Comparison of ENCODE assay signal across 8 cellular contexts in genomic region chr4:144174401-144175067, GRCh38. TPM values are rescaled to one million over a fixed set of nuclear protein-coding genes. Genes with fewer than 3 reads are reported as not detected.
DNase-seq lines count a peak whose midpoint lies in the region; ATAC-seq and TF ChIP-seq lines count a peak whose summit lies in the region.

No MANE protein-coding gene starts in this region.

- DNase-seq in AG09319 (ENCODE audit: extremely low read depth, low read depth) (peak; percentile 23), GM10248 (ENCODE audit: extremely low spot score) (peak; percentile 41), HCT116 (ENCODE audit: low read depth, low spot score) (peak; percentile 44), LHCN-M2 (ENCODE audit: low read depth) (peak; percentile 61), SK-N-SH (peak; percentile 22), middle frontal gyrus (ENCODE audit: extremely low spot score, low spot score) (peak; percentile 49), mesenteric fat pad (ENCODE audit: low spot score) (no peak)
- DNase-seq in effector memory CD8-positive, alpha-beta T cell, result peak in 1 of 3 experiments; percentile 5

- H2AFZ ChIP-seq in HCT116 (ENCODE audit: low read depth, low read length, poor library complexity, severe bottlenecking) (peak overlapping the region; percentile 98), SK-N-SH (ENCODE audit: low read depth) (peak overlapping the region; percentile 37; the same call in 1 of the 2 replicates)

- H3K9me2 ChIP-seq in HCT116 (ENCODE audit: insufficient read depth) (no peaks in the 10 kb centered on the region), SK-N-SH (no peaks in the 10 kb centered on the region)

- no peak overlapping the region for H3K9ac ChIP-seq in HCT116 (ENCODE audit: low read length)
- no peak overlapping the region for H3K9ac ChIP-seq in SK-N-SH

- H3K9me3 Mint-ChIP-seq in effector memory CD8-positive, alpha-beta T cell, result no peaks in the 10 kb centered on the region

- TF ChIP-seq CTCF in AG09319 (IDR thresholded peaks at IDR 0.05; ENCODE audit: low read depth, low read length) (peak; percentile 36), GM10248 (IDR thresholded peaks at IDR 0.05; ENCODE audit: control extremely low read depth, extremely low read depth, low read depth, missing control alignments) (peak; percentile 50), HCT116 (IDR thresholded peaks at IDR 0.05 in 2 of 3, conservative IDR thresholded peaks at IDR 0.05 in 1 of 3; ENCODE audit: borderline replicate concordance in 1 of 3, insufficient read depth in 1 of 3, low read depth in 2 of 3, low read length in 2 of 3) (peak; percentile 9 to 60 (median 54); a peak in 4 of 6 replicates), SK-N-SH (IDR thresholded peaks at IDR 0.05) (peak; percentile 66)

- intact Hi-C loops in HCT116 (cut with micrococcal nuclease), result loop anchor here (1.0 to 10.0 kb wide), 4 partner anchors 580 to 1443 kb away; partner anchors contain the start of gene MMAA

- H4K20me1 ChIP-seq in HCT116 (ENCODE audit: insufficient read depth) (no peaks in the 10 kb centered on the region), SK-N-SH (ENCODE audit: insufficient read depth) (no peaks in the 10 kb centered on the region)

- H3K36me3 ChIP-seq in HCT116 (ENCODE audit: control insufficient read depth in 1 of 2, insufficient read depth in 2 of 2, low read length in 2 of 2), result no peaks in the 10 kb centered on the region
- no peaks in the 10 kb centered on the region for H3K36me3 ChIP-seq in SK-N-SH (replicated peaks in 1 of 2; ENCODE audit: control insufficient read depth in 1 of 2, insufficient read depth in 2 of 2, low read length in 1 of 2)

- POLR2A ChIA-PET in GM10248 (lab: Yijun Ruan, JAX) (no interaction called here), HCT116 (lab: Charles Lee) (no interaction called here), SK-N-SH (lab: Yijun Ruan, JAX) (no interaction called here)

- RAD21 ChIA-PET in HCT116 (lab: Charles Lee; ENCODE audit: low non-redundant PET in 1 of 2, low total read pairs in 2 of 2, uncharacterized antibody in 2 of 2, unreplicated experiment in 2 of 2), result no interaction called here

- no peaks in the 10 kb centered on the region for H3K27me3 ChIP-seq in HCT116 (ENCODE audit: insufficient read depth, low read length)
- H3K27me3 ChIP-seq in SK-N-SH (ENCODE audit: insufficient read depth), result no peaks in the 10 kb centered on the region; the same call in 1 of the 2 replicates

- CTCF ChIA-PET in GM10248 (lab: Yijun Ruan, JAX), result interaction anchor here (0.7 to 1.3 kb wide), 7 partner anchors 11 to 1435 kb away, joined by 3 to 7 read pairs (median 3); no protein-coding TSS in a partner anchor
- CTCF ChIA-PET in HCT116 (lab: Charles Lee), result interaction anchor here (0.9 to 1.6 kb wide), 2 partner anchors 887 to 923 kb away, joined by 3 to 4 read pairs; partner anchors contain the start of genes ABCE1 and ANAPC10
- CTCF ChIA-PET in SK-N-SH (lab: Yijun Ruan, JAX), result interaction anchor here (0.6 to 1.5 kb wide), 4 partner anchors 23 to 938 kb away, joined by 3 to 4 read pairs (median 4); no protein-coding TSS in a partner anchor

- no peaks in the 10 kb centered on the region for H3K4me1 Mint-ChIP-seq in effector memory CD8-positive, alpha-beta T cell (ENCODE audit: low read depth in 2 of 2)

- H3K4me3 ChIP-seq in HCT116 (replicated peaks in 1 of 2; ENCODE audit: low read depth in 1 of 2, low read length in 2 of 2) (no peak overlapping the region), SK-N-SH (ENCODE audit: low read depth in 2 of 2, low read length in 1 of 2) (no peak overlapping the region)

- TF ChIP-seq EP300 in SK-N-SH (IDR thresholded peaks at IDR 0.05; ENCODE audit: borderline replicate concordance in 1 of 2, low read depth in 1 of 2, low read length in 1 of 2), result no peak

- no peaks in the 10 kb centered on the region for H3K79me2 ChIP-seq in HCT116 (ENCODE audit: insufficient read depth, low read length)
- H3K79me2 ChIP-seq in SK-N-SH (ENCODE audit: insufficient read depth), result no peaks in the 10 kb centered on the region

- ATAC-seq in HCT116, result peak; percentile 87
- ATAC-seq in effector memory CD8-positive, alpha-beta T cell (replicated peaks), result peak; percentile 51

- BruUV-seq in HCT116 (replicated peaks; lab: Mats Ljungman, UMichigan), result no TSS peak

- no peak overlapping the region for H3K27ac Mint-ChIP-seq in effector memory CD8-positive, alpha-beta T cell

- WGBS in SK-N-SH (ENCODE audit: low lambda C conversion rate), result 1% methylated on average over 5 of the region's 5 CpGs

- H3K4me3 Mint-ChIP-seq in effector memory CD8-positive, alpha-beta T cell, result no peak overlapping the region

- H3K36me3 Mint-ChIP-seq in effector memory CD8-positive, alpha-beta T cell (ENCODE audit: insufficient read depth), result no peaks in the 10 kb centered on the region

- TF ChIP-seq RAD21 in HCT116 (IDR thresholded peaks at IDR 0.05; ENCODE audit: low read depth) (peak; percentile 81), SK-N-SH (IDR thresholded peaks at IDR 0.05; ENCODE audit: low read length) (peak; percentile 77)

- H3K4me1 ChIP-seq in HCT116 (ENCODE audit: control insufficient read depth in 1 of 2, insufficient read depth in 2 of 2, low read length in 2 of 2) (no peaks in the 10 kb centered on the region), SK-N-SH (ENCODE audit: control insufficient read depth in 1 of 2, insufficient read depth in 2 of 2, low read depth in 1 of 2, low read length in 1 of 2) (no peaks in the 10 kb centered on the region)

- TF ChIP-seq POLR2A in HCT116 (IDR thresholded peaks at IDR 0.05; ENCODE audit: borderline replicate concordance, extremely low read depth, insufficient read depth, insufficient read length), result no peak

- H3K9me3 ChIP-seq in HCT116 (ENCODE audit: control insufficient read depth in 1 of 2, insufficient read depth in 1 of 2, low read depth in 1 of 2, low read length in 2 of 2) (no peaks in the 10 kb centered on the region), SK-N-SH (no peaks in the 10 kb centered on the region)

- peaks cover 8 to 14% of the 10 kb centered on the region in 2 donors for H3K27me3 Mint-ChIP-seq in effector memory CD8-positive, alpha-beta T cell

- H3K4me2 ChIP-seq in HCT116 (ENCODE audit: low read length), result no peak overlapping the region
- no peak overlapping the region for H3K4me2 ChIP-seq in SK-N-SH

- H3K27ac ChIP-seq in HCT116 (ENCODE audit: low read depth, low read length), result no peak overlapping the region
- no peak overlapping the region for H3K27ac ChIP-seq in SK-N-SH (ENCODE audit: low read depth in 2 of 2, low read length in 1 of 2)

- no peaks in the 10 kb centered on the region for H3F3A ChIP-seq in SK-N-SH (replicated peaks; ENCODE audit: insufficient read depth)

TF ChIP-seq in HCT116, 20 proteins besides CTCF, POLR2A, EP300 and RAD21 (continues in another document):
- TF ChIP-seq TCF7L2 (IDR thresholded peaks at IDR 0.05; ENCODE audit: borderline replicate concordance, extremely low read depth, insufficient read depth, insufficient read length) (no peak), EZH2phosphoT487 (IDR thresholded peaks at IDR 0.05; ENCODE audit: borderline replicate concordance) (no peak), SRF (IDR thresholded peaks at IDR 0.05; ENCODE audit: low read depth) (no peak)

TF ChIP-seq in SK-N-SH, 30 proteins besides CTCF, POLR2A, EP300 and RAD21:
- TF ChIP-seq, protein P1, sequence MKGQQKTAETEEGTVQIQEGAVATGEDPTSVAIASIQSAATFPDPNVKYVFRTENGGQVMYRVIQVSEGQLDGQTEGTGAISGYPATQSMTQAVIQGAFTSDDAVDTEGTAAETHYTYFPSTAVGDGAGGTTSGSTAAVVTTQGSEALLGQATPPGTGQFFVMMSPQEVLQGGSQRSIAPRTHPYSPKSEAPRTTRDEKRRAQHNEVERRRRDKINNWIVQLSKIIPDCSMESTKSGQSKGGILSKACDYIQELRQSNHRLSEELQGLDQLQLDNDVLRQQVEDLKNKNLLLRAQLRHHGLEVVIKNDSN (IDR thresholded peaks at IDR 0.05; ENCODE audit: borderline replicate concordance, low read depth), result no peak
- no peak for TF ChIP-seq SIN3A (IDR thresholded peaks at IDR 0.05; ENCODE audit: borderline replicate concordance, low read depth, low read length)
- TF ChIP-seq SMC3 (IDR thresholded peaks at IDR 0.05; ENCODE audit: low read depth, low read length), result peak; percentile 41; the same call in 1 of the 2 replicates

RNA-seq across cellular contexts. Expression of gene GYPA, which starts 34.0 kb away (rescaled TPM):
- not detected for total RNA-seq in HCT116 (2021; ENCODE audit: unreplicated experiment)
- polyA plus RNA-seq in HCT116 (2012), result not detected in 2 replicates
- total RNA-seq in LHCN-M2 (2014; rRNA removed), result not detected in 2 replicates
- not detected for polyA plus RNA-seq in LHCN-M2 (2012)
- polyA plus RNA-seq in SK-N-SH (2012; rRNA removed), result not detected in 2 replicates
- not detected in 2 replicates for polyA plus RNA-seq in SK-N-SH (2012; cell fraction: cytosol; rRNA removed)
- not detected in 2 replicates for polyA plus RNA-seq in SK-N-SH (2012; cell fraction: nucleus; rRNA removed)
- not detected for total RNA-seq in mesenteric fat pad
